8 cellular contexts compared by ENCODE assay signal in genomic region chr11:12680246-12680939, GRCh38. TPM values are rescaled to one million over a fixed set of nuclear protein-coding genes. Genes with fewer than 3 reads are reported as not detected.
DNase-seq lines count a peak whose midpoint lies in the region; ATAC-seq, FAIRE-seq and TF ChIP-seq lines count a peak whose summit lies in the region.

No MANE protein-coding gene starts in this region.

- intact Hi-C loops in PC-3 (cut with micrococcal nuclease) = no loop called here
- intact Hi-C loops in dorsolateral prefrontal cortex (cut with DNase I) = loop anchor here in 1 of 2 donors (10.0 kb wide), 1 partner anchor 164 kb away; no protein-coding TSS in a partner anchor

- H2AFZ ChIP-seq in PC-3 (ENCODE audit: low read length) = no peak overlapping the region

- H3K9me3 ChIP-seq in HUES48 (ENCODE audit: control insufficient read depth, insufficient read depth, low read length) = no peaks in the 10 kb centered on the region
- H3K9me3 ChIP-seq in PC-3 (ENCODE audit: low read length) = no peaks in the 10 kb centered on the region
- H3K9me3 ChIP-seq in thoracic aorta = no peaks in the 10 kb centered on the region

- H4K20me1 ChIP-seq in PC-3 (ENCODE audit: low read length) = peaks cover 49% of the 10 kb centered on the region

- peak; percentile 52 for ATAC-seq in PC-3
- no peak for ATAC-seq in thoracic aorta (ENCODE audit: insufficient number of reproducible peaks, low FRiP score, low read depth)
- ATAC-seq in GM19455 (IDR thresholded peaks at IDR 0.05; ENCODE audit: unreplicated experiment) = no peak

- CTCF ChIA-PET in PC-3 (lab: Charles Lee) = interaction anchor here (0.6 kb wide), 1 partner anchor 74 kb away, joined by 3 read pairs; no protein-coding TSS in a partner anchor

- no peaks in the 10 kb centered on the region for H3F3A ChIP-seq in PC-3 (ENCODE audit: low read length, unreplicated experiment)

- TF ChIP-seq CTCF in PC-3 (conservative IDR thresholded peaks at IDR 0.05; ENCODE audit: low read depth, low read length) (no peak), dorsolateral prefrontal cortex (IDR thresholded peaks at IDR 0.05 in 54 of 56, conservative IDR thresholded peaks at IDR 0.05 in 2 of 56; ENCODE audit: low read depth in 1 of 56, partially characterized antibody in 56 of 56) (peak in 11 of 56 donors; percentile 7 to 49 (median 22)), thoracic aorta (IDR thresholded peaks at IDR 0.05) (no peak), D721Med (IDR thresholded peaks at IDR 0.05; ENCODE audit: insufficient read depth, missing control alignments) (no peak)

- H3K9me2 ChIP-seq in PC-3 (replicated peaks; ENCODE audit: low read length) = no peaks in the 10 kb centered on the region

- H3K4me1 ChIP-seq in HUES48 (ENCODE audit: control insufficient read depth, insufficient read depth, low read length) = peaks cover 88% of the 10 kb centered on the region
- peaks cover 62% of the 10 kb centered on the region for H3K4me1 ChIP-seq in PC-3 (ENCODE audit: insufficient read depth, low read length)
- H3K4me1 ChIP-seq in thoracic aorta (ENCODE audit: control insufficient read depth in 1 of 2, low read depth in 2 of 2) = peaks cover 7 to 43% of the 10 kb centered on the region in 2 donors

- H3K36me3 ChIP-seq in HUES48 (ENCODE audit: control insufficient read depth, insufficient read depth, low read length) (peaks cover 6% of the 10 kb centered on the region; the same call in 1 of the 2 replicates), PC-3 (ENCODE audit: low read depth, low read length) (peaks cover 10% of the 10 kb centered on the region; the same call in 1 of the 2 replicates), thoracic aorta (no peaks in the 10 kb centered on the region)

- DNase-seq in AG08396 (ENCODE audit: low spot score) = peak; percentile 74
- DNase-seq in PC-3 = peak; percentile 84
- DNase-seq in dorsolateral prefrontal cortex = peak; percentile 40 to 91 (median 88)
- DNase-seq in thoracic aorta (ENCODE audit: low spot score) = peak; percentile 18
- DNase-seq in D721Med (ENCODE audit: insufficient read length, low spot score) = no peak

- peaks cover 99% of the 10 kb centered on the region for H3K79me2 ChIP-seq in PC-3 (ENCODE audit: low read length)

- H3K9ac ChIP-seq in HUES48 (ENCODE audit: low read depth, low read length) (no peak overlapping the region), PC-3 (ENCODE audit: low read length) (peak overlapping the region; percentile 40)

- peak overlapping the region; percentile 93 for H3K27ac ChIP-seq in HUES48 (ENCODE audit: low read depth, low read length)
- H3K27ac ChIP-seq in PC-3 (ENCODE audit: low read length) = peak overlapping the region; percentile 42
- peak overlapping the region in 57 of 59 donors; percentile 7 to 90 (median 73) for H3K27ac ChIP-seq in dorsolateral prefrontal cortex
- H3K27ac ChIP-seq in layer of hippocampus (ENCODE audit: low read depth, low read length) = peak overlapping the region; percentile 64
- H3K27ac ChIP-seq in thoracic aorta = peak overlapping the region in 1 of 2 donors; percentile 47

- FAIRE-seq in D721Med (lab: Jason Lieb, UNC) = no peak

- peak overlapping the region; percentile 96 for H3K4me2 ChIP-seq in PC-3 (ENCODE audit: low read length)

- BruUV-seq in PC-3 (replicated peaks; lab: Mats Ljungman, UMichigan) = no TSS peak

- peak overlapping the region; percentile 49 for H3K4me3 ChIP-seq in HUES48 (ENCODE audit: low read depth, low read length)
- peak overlapping the region; percentile 97; the same call in 1 of the 2 replicates for H3K4me3 ChIP-seq in PC-3 (ENCODE audit: low read length)
- peak overlapping the region in 57 of 59 donors; percentile 1 to 64 (median 41) for H3K4me3 ChIP-seq in dorsolateral prefrontal cortex
- H3K4me3 ChIP-seq in thoracic aorta = peak overlapping the region; percentile 42

- POLR2A ChIA-PET in PC-3 (lab: Charles Lee; ENCODE audit: unreplicated experiment) = no interaction called here

- H3K27me3 ChIP-seq in HUES48 (ENCODE audit: control insufficient read depth, insufficient read depth, low read length) (peaks cover 26% of the 10 kb centered on the region), PC-3 (ENCODE audit: low read length) (no peaks in the 10 kb centered on the region), dorsolateral prefrontal cortex (no peaks in the 10 kb centered on the region), layer of hippocampus (ENCODE audit: control insufficient read depth, insufficient read depth, low read length) (no peaks in the 10 kb centered on the region), thoracic aorta (replicated peaks; ENCODE audit: insufficient read depth) (no peaks in the 10 kb centered on the region)

RNA-seq across cellular contexts. Expression of gene TEAD1, which starts 6.2 kb away (rescaled TPM):
- total RNA-seq in PC-3 (2014; rRNA removed) (70.2 and 148 TPM in 2 replicates), dorsolateral prefrontal cortex (100 to 1,000 TPM in 1 of 120 experiments, 10 to 100 TPM in 119; 22.9 to 101 (median 43.9) TPM), thoracic aorta (100 to 1,000 TPM in 1 of 2 donors, 10 to 100 TPM in 1; 57.3 to 164 TPM)

Comparison
In these comparisons a context has a peak if more than half of its experiments do, and no peak if none do; other contexts are left out.
1. H3K4me3 ChIP-seq: peak in every context shown above with its lines; median percentile 97 in PC-3; 49 in HUES48; 42 in thoracic aorta; 41 in dorsolateral prefrontal cortex.